Comparison of ENCODE assay signal across 8 cellular contexts in genomic region chr12:50086148-50086547, GRCh38. TPM values are rescaled to one million over a fixed set of nuclear protein-coding genes. Genes with fewer than 3 reads are reported as not detected.
DNase-seq lines count a peak whose midpoint lies in the region; ATAC-seq, FAIRE-seq and TF ChIP-seq lines count a peak whose summit lies in the region.

No MANE protein-coding gene starts in this region.

- TF ChIP-seq POLR2A in H54 (IDR thresholded peaks at IDR 0.05; ENCODE audit: low read depth, low read length), result no peak

- no TSS peak for BruUV-seq in Panc1 (replicated peaks; lab: Mats Ljungman, UMichigan)

- FAIRE-seq in H54 (lab: Jason Lieb, UNC), result no peak

- H3K9ac ChIP-seq in rectal smooth muscle tissue (ENCODE audit: low read length), result no peak overlapping the region

- H3K27me3 ChIP-seq in Panc1 (ENCODE audit: control insufficient read depth, insufficient read depth, low read length) (no peaks in the 10 kb centered on the region), rectal smooth muscle tissue (ENCODE audit: control insufficient read depth, insufficient read depth, low read length) (no peaks in the 10 kb centered on the region)

- in situ Hi-C loops in G401 (cut with HindIII; ENCODE audit: low sequenced_read_pairs), result no loop called here
- in situ Hi-C loops in Panc1 (cut with HindIII; ENCODE audit: low pct_unique_long_range_greater_than_20kb, low sequenced_read_pairs), result no loop called here

- no peak for ATAC-seq in Panc1

- CTCF ChIA-PET in Panc1 (lab: Charles Lee), result interaction anchor here (0.6 to 2.6 kb wide), 3 partner anchors 16 to 106 kb away, joined by 4 to 9 read pairs (median 5); partner anchors contain the start of gene COX14

- H3K4me1 ChIP-seq in Panc1 (ENCODE audit: control insufficient read depth, insufficient read depth, low read length) (peaks cover 6% of the 10 kb centered on the region; the same call in 1 of the 2 replicates), rectal smooth muscle tissue (ENCODE audit: control insufficient read depth, insufficient read depth, low read length) (no peaks in the 10 kb centered on the region)

- TF ChIP-seq CTCF in Panc1 (IDR thresholded peaks at IDR 0.05), result no peak
- TF ChIP-seq CTCF in epithelial cell of proximal tubule (conservative IDR thresholded peaks at IDR 0.05; ENCODE audit: low read depth, low read length), result no peak

- POLR2A ChIA-PET in Panc1 (lab: Charles Lee), result no interaction called here

- intact Hi-C loops in Panc1 (cut with micrococcal nuclease; ENCODE audit: unreplicated experiment), result loop anchor here (10.0 kb wide), 1 partner anchor 229 kb away; no protein-coding TSS in a partner anchor

- peaks cover 14% of the 10 kb centered on the region for H3K36me3 ChIP-seq in Panc1 (ENCODE audit: control insufficient read depth, insufficient read depth, low read length)
- H3K36me3 ChIP-seq in rectal smooth muscle tissue (ENCODE audit: control insufficient read depth, insufficient read depth, low read length), result peaks cover 17% of the 10 kb centered on the region

- DNase-seq in G401 (ENCODE audit: low spot score) (peak; percentile 35), Panc1 (ENCODE audit: low read depth, low spot score) (no peak), epithelial cell of proximal tubule (ENCODE audit: low read depth) (no peak), H54 (ENCODE audit: insufficient read length, low spot score) (no peak), HK-2 (ENCODE audit: unreplicated experiment) (no peak), HCEC 1CT (no peak)
- no peak for DNase-seq in stimulated activated CD4-positive, alpha-beta T cell treated with anti-CD3 and anti-CD28 coated beads, Interleukin-15, amount 100 ng/mL, for 24 hours

- H3K9me3 ChIP-seq in Panc1 (ENCODE audit: control insufficient read depth, insufficient read depth, low read depth, low read length), result no peaks in the 10 kb centered on the region

- peak overlapping the region; percentile 80 to 88 for H3K4me3 ChIP-seq in Panc1 (ENCODE audit: low read depth in 2 of 2, low read length in 2 of 2)
- H3K4me3 ChIP-seq in epithelial cell of proximal tubule (ENCODE audit: low read depth, low read length), result peak overlapping the region; percentile 83
- no peak overlapping the region for H3K4me3 ChIP-seq in rectal smooth muscle tissue (ENCODE audit: low read length)

- H3K27ac ChIP-seq in Panc1 (ENCODE audit: low read length) (peak overlapping the region; percentile 83), rectal smooth muscle tissue (ENCODE audit: low read depth, low read length) (peak overlapping the region; percentile 93)

RNA-seq across cellular contexts. Expression of gene SMARCD1, which starts 1.0 kb away (rescaled TPM):
- total RNA-seq in G401 (2014; rRNA removed; shearing (Covaris generic)), result 39.1 and 68.1 TPM in 2 replicates
- total RNA-seq in Panc1 (2021; ENCODE audit: unreplicated experiment) (84.9 TPM), epithelial cell of proximal tubule (77.3 and 111 TPM in 2 replicates)
- polyA plus RNA-seq in Panc1 (2012; ENCODE audit: insufficient read length), result 87.5 TPM

RNA-seq across cellular contexts. Expression of gene GPD1, which starts 17.7 kb away (rescaled TPM):
- not detected in 2 replicates for total RNA-seq in G401 (2014; rRNA removed; shearing (Covaris generic))
- total RNA-seq in Panc1 (2021; ENCODE audit: unreplicated experiment) (0.28 TPM), epithelial cell of proximal tubule (0.07 TPM in 1 of 2 replicates, not detected in the other)
- not detected for polyA plus RNA-seq in Panc1 (2012; ENCODE audit: insufficient read length)

RNA-seq across cellular contexts. Expression of gene COX14, which starts 25.9 kb away (rescaled TPM):
- 59.1 and 93.0 TPM in 2 replicates for total RNA-seq in G401 (2014; rRNA removed; shearing (Covaris generic))
- total RNA-seq in Panc1 (2021; ENCODE audit: unreplicated experiment), result 74.5 TPM
- polyA plus RNA-seq in Panc1 (2012; ENCODE audit: insufficient read length), result 81.3 TPM
- total RNA-seq in epithelial cell of proximal tubule, result 52.2 and 73.1 TPM in 2 replicates

RNA-seq across cellular contexts. Expression of gene ASIC1, which starts 28.8 kb away (rescaled TPM):
- total RNA-seq in G401 (2014; rRNA removed; shearing (Covaris generic)), result 9.2 and 13.1 TPM in 2 replicates
- total RNA-seq in Panc1 (2021; ENCODE audit: unreplicated experiment) (13.5 TPM), epithelial cell of proximal tubule (1.4 and 4.0 TPM in 2 replicates)
- 14.4 TPM for polyA plus RNA-seq in Panc1 (2012; ENCODE audit: insufficient read length)
